1 cellular context compared by ENCODE assay signal in genomic region chr15:54620916-54621315, GRCh38.
TF ChIP-seq lines count a peak whose summit lies in the region.

No MANE protein-coding gene starts in this region.

TF ChIP-seq in GM12878, 131 proteins besides CTCF, POLR2A, EP300 and RAD21 (continued from another document):
- TF ChIP-seq HSF1 (IDR thresholded peaks at IDR 0.05; ENCODE audit: low read depth, low read length) (no peak), CHD2 (IDR thresholded peaks at IDR 0.05; ENCODE audit: borderline replicate concordance, low read depth, low read length) (no peak), CREB1 (IDR thresholded peaks at IDR 0.05; ENCODE audit: low read depth) (no peak), SREBF1 (IDR thresholded peaks at IDR 0.05; ENCODE audit: low read length) (no peak), SMAD1 (IDR thresholded peaks at IDR 0.05; ENCODE audit: low read depth, partially characterized antibody) (no peak), STAT1 (conservative IDR thresholded peaks at IDR 0.05) (no peak), ZNF24 (IDR thresholded peaks at IDR 0.05) (no peak), PML (IDR thresholded peaks at IDR 0.05; ENCODE audit: low read length) (no peak), USF2 (IDR thresholded peaks at IDR 0.05; ENCODE audit: borderline replicate concordance, low read depth, low read length) (no peak), ZBED1 (IDR thresholded peaks at IDR 0.05; ENCODE audit: borderline replicate concordance) (no peak), CBX3 (IDR thresholded peaks at IDR 0.05; ENCODE audit: borderline replicate concordance, low read depth) (no peak), NFYA (IDR thresholded peaks at IDR 0.05; ENCODE audit: borderline replicate concordance, low read depth, low read length) (no peak), POLR2AphosphoS5 (IDR thresholded peaks at IDR 0.05; ENCODE audit: low read length) (no peak), SUZ12 (IDR thresholded peaks at IDR 0.05; ENCODE audit: unreplicated experiment) (no peak)
